27 cellular contexts compared by ENCODE assay signal in genomic region chr13:98312606-98313005, GRCh38.
"Had no signal": no experiment of that assay in that cellular context is flagged by ENCODE, and none has a peak within 500 bp of the region (broad histone marks: within the 10 kb centered on the region; RNA-seq: fewer than 3 reads in every experiment).

No MANE protein-coding gene starts in this region.

- H3K27ac ChIP-seq: gastroesophageal sphincter, hepatocyte, lower lobe of right lung, neural progenitor cell, parathyroid adenoma, suprapubic skin, tibial nerve, WERI-Rb-1 had no signal

- H3K4me1 Mint-ChIP-seq: activated CD4-positive, alpha-beta T cell treated with anti-CD3 and anti-CD28 coated beads, Interleukin-2, amount 10 ng/mL, durations not matched to agents 24 days and 14 days; activated naive CD8-positive, alpha-beta T cell treated with anti-CD3 and anti-CD28 coated beads, Interleukin-2, amount 10 ng/mL, durations not matched to agents 7 days and 5 days; naive B cell; stimulated activated memory B cell treated with anti-CD40 and anti-IgM and Interleukin-4, amounts not matched to agents 10 μg/mL and 1 μg/mL and 100 μg/mL, for 72 hours; T-helper 17 cell had no signal

- H3K9ac ChIP-seq: neural progenitor cell, parathyroid adenoma had no signal

- H3K27me3 ChIP-seq: gastroesophageal sphincter, hepatocyte, neural progenitor cell, suprapubic skin, tibial nerve had no signal

- H3K9me3 ChIP-seq: gastroesophageal sphincter, lower lobe of right lung, suprapubic skin, tibial nerve had no signal

- H3K9me3 Mint-ChIP-seq: activated CD4-positive, alpha-beta memory T cell treated with anti-CD3 and anti-CD28 coated beads for 36 hours; activated CD4-positive, alpha-beta T cell treated with anti-CD3 and anti-CD28 coated beads, Interleukin-2, amount 10 ng/mL, durations not matched to agents 24 days and 14 days; activated naive CD4-positive, alpha-beta T cell treated with anti-CD3 and anti-CD28 coated beads for 36 hours; activated naive CD8-positive, alpha-beta T cell treated with anti-CD3 and anti-CD28 coated beads, Interleukin-2, amount 10 ng/mL, durations not matched to agents 7 days and 5 days; activated T-helper 1 cell treated with anti-CD3 and anti-CD28 coated beads, Interleukin-12 subunit alpha, Interleukin-12 subunit beta, Interleukin-2, Interleukin-4 antibody, amounts not matched to agents 30 ng/mL and 10 ng/mL and 1 ng/mL, durations not matched to agents 14 hours and 24 hours and 36 hours; neural progenitor cell; stimulated activated memory B cell treated with anti-CD40 and anti-IgM and Interleukin-4, amounts not matched to agents 10 μg/mL and 1 μg/mL and 100 μg/mL, for 72 hours had no signal

- H3K27ac Mint-ChIP-seq: activated CD4-positive, alpha-beta memory T cell treated with anti-CD3 and anti-CD28 coated beads for 36 hours; activated CD4-positive, alpha-beta T cell treated with anti-CD3 and anti-CD28 coated beads, Interleukin-2, amount 10 ng/mL, durations not matched to agents 24 days and 14 days; activated naive CD4-positive, alpha-beta T cell treated with anti-CD3 and anti-CD28 coated beads for 36 hours; activated naive CD8-positive, alpha-beta T cell treated with anti-CD3 and anti-CD28 coated beads, Interleukin-2, amount 10 ng/mL, durations not matched to agents 7 days and 5 days; activated T-helper 1 cell treated with anti-CD3 and anti-CD28 coated beads, Interleukin-12 subunit alpha, Interleukin-12 subunit beta, Interleukin-2, Interleukin-4 antibody, amounts not matched to agents 30 ng/mL and 10 ng/mL and 1 ng/mL, durations not matched to agents 14 hours and 24 hours and 36 hours; naive B cell; stimulated activated memory B cell treated with anti-CD40 and anti-IgM and Interleukin-4, amounts not matched to agents 10 μg/mL and 1 μg/mL and 100 μg/mL, for 72 hours; T-helper 17 cell had no signal

- H2AFZ ChIP-seq: hepatocyte, neural progenitor cell, parathyroid adenoma had no signal

- H3K4me1 ChIP-seq: parathyroid adenoma had no signal

- H3K4me3 Mint-ChIP-seq: activated CD4-positive, alpha-beta memory T cell treated with anti-CD3 and anti-CD28 coated beads for 36 hours; activated CD4-positive, alpha-beta T cell treated with anti-CD3 and anti-CD28 coated beads, Interleukin-2, amount 10 ng/mL, durations not matched to agents 24 days and 14 days; activated naive CD4-positive, alpha-beta T cell treated with anti-CD3 and anti-CD28 coated beads for 36 hours; activated naive CD8-positive, alpha-beta T cell treated with anti-CD3 and anti-CD28 coated beads, Interleukin-2, amount 10 ng/mL, durations not matched to agents 7 days and 5 days; activated T-helper 1 cell treated with anti-CD3 and anti-CD28 coated beads, Interleukin-12 subunit alpha, Interleukin-12 subunit beta, Interleukin-2, Interleukin-4 antibody, amounts not matched to agents 30 ng/mL and 10 ng/mL and 1 ng/mL, durations not matched to agents 14 hours and 24 hours and 36 hours; neural progenitor cell; stimulated activated memory B cell treated with anti-CD40 and anti-IgM and Interleukin-4, amounts not matched to agents 10 μg/mL and 1 μg/mL and 100 μg/mL, for 72 hours; T-helper 17 cell had no signal

- H3K27me3 Mint-ChIP-seq: activated CD4-positive, alpha-beta memory T cell treated with anti-CD3 and anti-CD28 coated beads for 36 hours; activated CD4-positive, alpha-beta T cell treated with anti-CD3 and anti-CD28 coated beads, Interleukin-2, amount 10 ng/mL, durations not matched to agents 24 days and 14 days had no signal

- H3K36me3 ChIP-seq: gastroesophageal sphincter, lower lobe of right lung, neural progenitor cell, suprapubic skin, tibial nerve had no signal

- H3K36me3 Mint-ChIP-seq: activated CD4-positive, alpha-beta memory T cell treated with anti-CD3 and anti-CD28 coated beads for 36 hours; activated naive CD8-positive, alpha-beta T cell treated with anti-CD3 and anti-CD28 coated beads, Interleukin-2, amount 10 ng/mL, durations not matched to agents 7 days and 5 days; naive B cell; stimulated activated memory B cell treated with anti-CD40 and anti-IgM and Interleukin-4, amounts not matched to agents 10 μg/mL and 1 μg/mL and 100 μg/mL, for 72 hours had no signal

- DNase-seq: activated CD4-positive, alpha-beta memory T cell treated with anti-CD3 and anti-CD28 coated beads for 36 hours; activated CD4-positive, alpha-beta T cell treated with anti-CD3 and anti-CD28 coated beads, Interleukin-2, amount 10 ng/mL, durations not matched to agents 24 days and 14 days; activated CD4-positive, CD25-positive, alpha-beta regulatory T cell treated with anti-CD3 and anti-CD28 coated beads, Interleukin-2, amount 50 U/mL, for 72 hours; activated CD8-positive, alpha-beta memory T cell treated with anti-CD3 and anti-CD28 coated beads, Interleukin-2, amount 50 U/mL, for 4 hours; activated effector memory CD4-positive, alpha-beta T cell treated with anti-CD3 and anti-CD28 coated beads, Interleukin-2, amount 50 U/mL, for 16 hours; activated naive CD4-positive, alpha-beta T cell treated with anti-CD3 and anti-CD28 coated beads for 36 hours; activated naive CD8-positive, alpha-beta T cell treated with anti-CD3 and anti-CD28 coated beads, Interleukin-2, amount 10 ng/mL, durations not matched to agents 7 days and 5 days; activated T-cell treated with anti-CD3 and anti-CD28 coated beads, Interleukin-2, amount 50 U/mL, for 1 hour; amniotic stem cell; caudate nucleus; lower lobe of right lung; mesenchymal stem cell; naive B cell; occipital lobe; stimulated activated CD4-positive, alpha-beta T cell treated with anti-CD3 and anti-CD28 coated beads, Interleukin-4, amount 100 ng/mL, for 4 hours; stimulated activated CD8-positive, alpha-beta memory T cell treated with anti-CD3 and anti-CD28 coated beads, Interleukin-4, amount 100 ng/mL, for 48 hours; T-helper 17 cell; T1000; WERI-Rb-1 had no signal

- H3K4me3 ChIP-seq: gastroesophageal sphincter, hepatocyte, lower lobe of right lung, neural progenitor cell, suprapubic skin, tibial nerve had no signal

- H3K4me2 ChIP-seq: hepatocyte, neural progenitor cell had no signal

- ATAC-seq: gastroesophageal sphincter; lower lobe of right lung; stimulated activated memory B cell treated with anti-CD40 and anti-IgM and Interleukin-4, amounts not matched to agents 10 μg/mL and 1 μg/mL and 100 μg/mL, for 72 hours; T-helper 17 cell had no signal
